ENCODE assay signal across 10 cellular contexts in genomic region chr6:129875610-129876515, GRCh38. TPM values are rescaled to one million over a fixed set of nuclear protein-coding genes. Genes with fewer than 3 reads are reported as not detected.
DNase-seq lines count a peak whose midpoint lies in the region; ATAC-seq, FAIRE-seq and TF ChIP-seq lines count a peak whose summit lies in the region.
"Had no signal": no experiment of that assay in that cellular context is flagged by ENCODE, and none has a peak within 500 bp of the region (broad histone marks: within the 10 kb centered on the region; RNA-seq: fewer than 3 reads in every experiment).

No MANE protein-coding gene starts in this region.

- peak; percentile 11 for FAIRE-seq in D721Med (lab: Jason Lieb, UNC)

- no peak for DNase-seq in D721Med (ENCODE audit: insufficient read length, low spot score)
- peak; percentile 13 for DNase-seq in NOMO-1 treated with dmso at 0.1 percent for 144 hours (lab: John Stamatoyannopoulos, UW; ENCODE audit: unreplicated experiment)
- DNase-seq in omental fat pad (ENCODE audit: low spot score): no peak
- no peak for DNase-seq in NCI-H2196 treated with DMSO at 0.1 percent for 48 hours (lab: John Stamatoyannopoulos, UW; ENCODE audit: unreplicated experiment)
- DNase-seq in putamen (ENCODE audit: low spot score): no peak
- no peak for DNase-seq in NCI-H69 (lab: John Stamatoyannopoulos, UW)
- DNase-seq: activated CD8-positive, alpha-beta memory T cell treated with anti-CD3 and anti-CD28 coated beads, Interleukin-2, amount 50 U/mL, for 4 hours; stimulated activated CD4-positive, alpha-beta T cell treated with anti-CD3 and anti-CD28 coated beads, Interleukin-12 subunit alpha, Interleukin-12 subunit beta, amount 100 ng/mL, for 4 hours had no signal

- TF ChIP-seq CTCF in D721Med (IDR thresholded peaks at IDR 0.05; ENCODE audit: insufficient read depth, missing control alignments) (no peak), omental fat pad (IDR thresholded peaks at IDR 0.05) (no peak)

- ATAC-seq in GM19324 (IDR thresholded peaks at IDR 0.05; ENCODE audit: low FRiP score, unreplicated experiment) (peak; percentile 74), HG02970 (IDR thresholded peaks at IDR 0.05; ENCODE audit: low FRiP score, unreplicated experiment) (peak; percentile 79), omental fat pad (ENCODE audit: low FRiP score) (no peak)

RNA-seq across cellular contexts. Expression of gene TMEM244, which starts 14.7 kb away (rescaled TPM):
- total RNA-seq in omental fat pad: not detected
